In the genomic region with DNA sequence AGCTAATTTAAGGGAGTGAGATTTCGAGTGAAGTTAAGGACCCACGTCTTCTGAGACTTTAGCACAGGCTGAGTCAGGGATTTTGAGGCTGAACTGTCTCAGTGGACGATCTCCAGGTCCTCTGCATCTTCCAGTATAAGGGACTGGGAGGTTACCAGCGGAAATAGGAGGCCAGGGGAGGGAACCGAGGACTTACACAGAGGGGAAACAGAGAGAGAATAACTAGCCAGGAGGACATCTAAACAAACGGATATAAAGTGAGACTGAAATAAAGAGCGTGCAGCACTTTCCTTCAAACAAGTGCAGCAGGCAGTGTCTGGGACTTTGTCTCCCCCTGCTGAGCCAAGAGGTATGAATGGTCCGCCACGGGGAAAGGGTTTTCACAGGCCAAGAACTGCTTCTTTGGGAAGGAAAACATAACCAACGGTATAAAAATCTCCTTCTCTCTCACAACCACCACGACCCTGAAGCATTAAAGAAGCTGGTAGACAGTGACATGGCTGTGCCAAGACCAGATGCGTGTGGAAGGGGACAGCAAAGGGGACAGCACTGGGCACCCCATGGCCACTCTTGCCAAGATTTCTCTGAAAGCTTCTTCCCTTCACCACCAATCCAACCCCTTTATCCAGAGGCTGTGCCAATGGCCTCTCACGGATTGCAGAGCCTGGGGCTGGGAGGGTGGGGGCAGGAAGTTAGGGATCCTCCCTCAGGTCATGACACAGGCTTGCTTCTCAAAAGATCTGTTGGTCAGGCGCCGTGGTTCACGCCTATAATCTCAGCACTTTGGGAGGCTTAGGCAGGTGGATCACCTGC, we compare ENCODE assay signal across 1 cellular context.
A peak's percentile ranks its signal among the peaks of the same experiment; 100 is the strongest.
TF ChIP-seq lines count a peak whose summit lies in the region.

No MANE protein-coding gene starts in this region.

TF ChIP-seq in HepG2, 621 proteins besides CTCF, POLR2A, EP300 and RAD21 (continued from another document):
- TF ChIP-seq ZNF430 (CRISPR knock-in tag; IDR thresholded peaks at IDR 0.05) (no peak), ZFAT (CRISPR knock-in tag; conservative IDR thresholded peaks at IDR 0.05) (no peak), NFKB2 (CRISPR knock-in tag; IDR thresholded peaks at IDR 0.05; ENCODE audit: borderline replicate concordance) (no peak), ETV6 (CRISPR knock-in tag; conservative IDR thresholded peaks at IDR 0.05) (no peak), ZZZ3 (CRISPR knock-in tag; IDR thresholded peaks at IDR 0.05; ENCODE audit: borderline replicate concordance) (no peak), ELF4 (CRISPR knock-in tag; IDR thresholded peaks at IDR 0.05; ENCODE audit: borderline replicate concordance) (no peak), SETDB1 (CRISPR knock-in tag; IDR thresholded peaks at IDR 0.05; ENCODE audit: borderline replicate concordance) (no peak), ZNF543 (CRISPR knock-in tag; IDR thresholded peaks at IDR 0.05) (no peak), IRF2 (CRISPR knock-in tag; IDR thresholded peaks at IDR 0.05) (peak; percentile 40; the same call in 1 of the 2 replicates), TBL1XR1 (IDR thresholded peaks at IDR 0.05; ENCODE audit: borderline replicate concordance, low read length, partially characterized antibody) (no peak), SNAPC2 (CRISPR knock-in tag; IDR thresholded peaks at IDR 0.05) (no peak), FOXA3 (CRISPR knock-in tag; IDR thresholded peaks at IDR 0.05) (0 out of 2 replicates have a peak, but pooled peaks have one; percentile 15), ZNF792 (CRISPR knock-in tag; IDR thresholded peaks at IDR 0.05) (no peak), HMGXB4 (CRISPR knock-in tag; IDR thresholded peaks at IDR 0.05; ENCODE audit: borderline replicate concordance in 1 of 2, low read depth in 1 of 2) (peak; percentile 56 to 60; a peak in 3 of 4 replicates)
- TF ChIP-seq, protein P1, sequence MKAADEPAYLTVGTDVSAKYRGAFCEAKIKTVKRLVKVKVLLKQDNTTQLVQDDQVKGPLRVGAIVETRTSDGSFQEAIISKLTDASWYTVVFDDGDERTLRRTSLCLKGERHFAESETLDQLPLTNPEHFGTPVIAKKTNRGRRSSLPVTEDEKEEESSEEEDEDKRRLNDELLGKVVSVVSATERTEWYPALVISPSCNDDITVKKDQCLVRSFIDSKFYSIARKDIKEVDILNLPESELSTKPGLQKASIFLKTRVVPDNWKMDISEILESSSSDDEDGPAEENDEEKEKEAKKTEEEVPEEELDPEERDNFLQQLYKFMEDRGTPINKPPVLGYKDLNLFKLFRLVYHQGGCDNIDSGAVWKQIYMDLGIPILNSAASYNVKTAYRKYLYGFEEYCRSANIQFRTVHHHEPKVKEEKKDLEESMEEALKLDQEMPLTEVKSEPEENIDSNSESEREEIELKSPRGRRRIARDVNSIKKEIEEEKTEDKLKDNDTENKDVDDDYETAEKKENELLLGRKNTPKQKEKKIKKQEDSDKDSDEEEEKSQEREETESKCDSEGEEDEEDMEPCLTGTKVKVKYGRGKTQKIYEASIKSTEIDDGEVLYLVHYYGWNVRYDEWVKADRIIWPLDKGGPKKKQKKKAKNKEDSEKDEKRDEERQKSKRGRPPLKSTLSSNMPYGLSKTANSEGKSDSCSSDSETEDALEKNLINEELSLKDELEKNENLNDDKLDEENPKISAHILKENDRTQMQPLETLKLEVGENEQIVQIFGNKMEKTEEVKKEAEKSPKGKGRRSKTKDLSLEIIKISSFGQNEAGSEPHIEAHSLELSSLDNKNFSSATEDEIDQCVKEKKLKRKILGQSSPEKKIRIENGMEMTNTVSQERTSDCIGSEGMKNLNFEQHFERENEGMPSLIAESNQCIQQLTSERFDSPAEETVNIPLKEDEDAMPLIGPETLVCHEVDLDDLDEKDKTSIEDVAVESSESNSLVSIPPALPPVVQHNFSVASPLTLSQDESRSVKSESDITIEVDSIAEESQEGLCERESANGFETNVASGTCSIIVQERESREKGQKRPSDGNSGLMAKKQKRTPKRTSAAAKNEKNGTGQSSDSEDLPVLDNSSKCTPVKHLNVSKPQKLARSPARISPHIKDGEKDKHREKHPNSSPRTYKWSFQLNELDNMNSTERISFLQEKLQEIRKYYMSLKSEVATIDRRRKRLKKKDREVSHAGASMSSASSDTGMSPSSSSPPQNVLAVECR (CRISPR knock-in tag; IDR thresholded peaks at IDR 0.05; ENCODE audit: borderline replicate concordance), result no peak
- TF ChIP-seq, protein P2, sequence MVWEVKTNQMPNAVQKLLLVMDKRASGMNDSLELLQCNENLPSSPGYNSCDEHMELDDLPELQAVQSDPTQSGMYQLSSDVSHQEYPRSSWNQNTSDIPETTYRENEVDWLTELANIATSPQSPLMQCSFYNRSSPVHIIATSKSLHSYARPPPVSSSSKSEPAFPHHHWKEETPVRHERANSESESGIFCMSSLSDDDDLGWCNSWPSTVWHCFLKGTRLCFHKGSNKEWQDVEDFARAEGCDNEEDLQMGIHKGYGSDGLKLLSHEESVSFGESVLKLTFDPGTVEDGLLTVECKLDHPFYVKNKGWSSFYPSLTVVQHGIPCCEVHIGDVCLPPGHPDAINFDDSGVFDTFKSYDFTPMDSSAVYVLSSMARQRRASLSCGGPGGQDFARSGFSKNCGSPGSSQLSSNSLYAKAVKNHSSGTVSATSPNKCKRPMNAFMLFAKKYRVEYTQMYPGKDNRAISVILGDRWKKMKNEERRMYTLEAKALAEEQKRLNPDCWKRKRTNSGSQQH (CRISPR knock-in tag; IDR thresholded peaks at IDR 0.05; ENCODE audit: low read depth), result peak; percentile 62; the same call in 1 of the 2 replicates
- TF ChIP-seq, protein P3, sequence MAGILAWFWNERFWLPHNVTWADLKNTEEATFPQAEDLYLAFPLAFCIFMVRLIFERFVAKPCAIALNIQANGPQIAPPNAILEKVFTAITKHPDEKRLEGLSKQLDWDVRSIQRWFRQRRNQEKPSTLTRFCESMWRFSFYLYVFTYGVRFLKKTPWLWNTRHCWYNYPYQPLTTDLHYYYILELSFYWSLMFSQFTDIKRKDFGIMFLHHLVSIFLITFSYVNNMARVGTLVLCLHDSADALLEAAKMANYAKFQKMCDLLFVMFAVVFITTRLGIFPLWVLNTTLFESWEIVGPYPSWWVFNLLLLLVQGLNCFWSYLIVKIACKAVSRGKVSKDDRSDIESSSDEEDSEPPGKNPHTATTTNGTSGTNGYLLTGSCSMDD (CRISPR knock-in tag; IDR thresholded peaks at IDR 0.05), result no peak
- TF ChIP-seq, protein P4, sequence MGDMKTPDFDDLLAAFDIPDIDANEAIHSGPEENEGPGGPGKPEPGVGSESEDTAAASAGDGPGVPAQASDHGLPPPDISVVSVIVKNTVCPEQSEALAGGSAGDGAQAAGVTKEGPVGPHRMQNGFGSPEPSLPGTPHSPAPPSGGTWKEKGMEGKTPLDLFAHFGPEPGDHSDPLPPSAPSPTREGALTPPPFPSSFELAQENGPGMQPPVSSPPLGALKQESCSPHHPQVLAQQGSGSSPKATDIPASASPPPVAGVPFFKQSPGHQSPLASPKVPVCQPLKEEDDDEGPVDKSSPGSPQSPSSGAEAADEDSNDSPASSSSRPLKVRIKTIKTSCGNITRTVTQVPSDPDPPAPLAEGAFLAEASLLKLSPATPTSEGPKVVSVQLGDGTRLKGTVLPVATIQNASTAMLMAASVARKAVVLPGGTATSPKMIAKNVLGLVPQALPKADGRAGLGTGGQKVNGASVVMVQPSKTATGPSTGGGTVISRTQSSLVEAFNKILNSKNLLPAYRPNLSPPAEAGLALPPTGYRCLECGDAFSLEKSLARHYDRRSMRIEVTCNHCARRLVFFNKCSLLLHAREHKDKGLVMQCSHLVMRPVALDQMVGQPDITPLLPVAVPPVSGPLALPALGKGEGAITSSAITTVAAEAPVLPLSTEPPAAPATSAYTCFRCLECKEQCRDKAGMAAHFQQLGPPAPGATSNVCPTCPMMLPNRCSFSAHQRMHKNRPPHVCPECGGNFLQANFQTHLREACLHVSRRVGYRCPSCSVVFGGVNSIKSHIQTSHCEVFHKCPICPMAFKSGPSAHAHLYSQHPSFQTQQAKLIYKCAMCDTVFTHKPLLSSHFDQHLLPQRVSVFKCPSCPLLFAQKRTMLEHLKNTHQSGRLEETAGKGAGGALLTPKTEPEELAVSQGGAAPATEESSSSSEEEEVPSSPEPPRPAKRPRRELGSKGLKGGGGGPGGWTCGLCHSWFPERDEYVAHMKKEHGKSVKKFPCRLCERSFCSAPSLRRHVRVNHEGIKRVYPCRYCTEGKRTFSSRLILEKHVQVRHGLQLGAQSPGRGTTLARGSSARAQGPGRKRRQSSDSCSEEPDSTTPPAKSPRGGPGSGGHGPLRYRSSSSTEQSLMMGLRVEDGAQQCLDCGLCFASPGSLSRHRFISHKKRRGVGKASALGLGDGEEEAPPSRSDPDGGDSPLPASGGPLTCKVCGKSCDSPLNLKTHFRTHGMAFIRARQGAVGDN (CRISPR knock-in tag; IDR thresholded peaks at IDR 0.05), result peak; percentile 43
